In the genomic region with DNA sequence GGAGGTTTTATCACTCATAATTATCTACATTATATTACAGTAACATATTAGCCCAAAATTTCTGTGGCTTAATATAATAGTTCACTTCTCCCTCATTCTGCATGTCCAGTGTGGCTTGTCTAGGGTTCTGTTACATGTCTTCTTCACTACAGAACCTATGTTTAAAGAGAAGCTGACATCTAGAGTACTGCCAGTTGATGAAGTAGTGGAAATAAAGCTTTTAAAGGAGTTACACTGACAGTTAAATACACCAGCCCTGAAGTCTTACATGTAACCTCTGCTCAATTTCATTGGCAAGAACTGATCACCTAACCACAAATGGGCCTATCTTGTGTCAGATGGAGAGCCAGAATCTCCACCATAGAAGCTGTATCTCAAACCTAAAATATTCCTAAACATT, we compare ENCODE assay signal across 16 cellular contexts. TPM values are rescaled to one million over a fixed set of nuclear protein-coding genes. Genes with fewer than 3 reads are reported as not detected.
DNase-seq lines count a peak whose midpoint lies in the region; ATAC-seq and TF ChIP-seq lines count a peak whose summit lies in the region.
"Had no signal": no experiment of that assay in that cellular context is flagged by ENCODE, and none has a peak within 500 bp of the region (broad histone marks: within the 10 kb centered on the region; RNA-seq: fewer than 3 reads in every experiment).

No MANE protein-coding gene starts in this region.

- H3K27ac Mint-ChIP-seq in T-helper 2 cell treated with Interferon-gamma antibody and Interleukin-4, amounts not matched to agents 5 μg/mL and 100 μg/mL, for 36 hours: peak overlapping the region; percentile 15
- H3K27ac Mint-ChIP-seq: HFFc6 had no signal

- H3K4me3 ChIP-seq in fibroblast of the aortic adventitia (ENCODE audit: low read depth, low read length): no peak overlapping the region
- H3K4me3 ChIP-seq in muscle layer of colon (ENCODE audit: low read depth in 1 of 2, low read length in 2 of 2): no peak overlapping the region
- H3K4me3 ChIP-seq: BLaER1 had no signal

- H3K27ac ChIP-seq in muscle layer of colon (ENCODE audit: low read depth, low read length): peak overlapping the region; percentile 66
- H3K27ac ChIP-seq: BLaER1 had no signal

- H3K4me1 Mint-ChIP-seq in T-helper 2 cell treated with Interferon-gamma antibody and Interleukin-4, amounts not matched to agents 5 μg/mL and 100 μg/mL, for 36 hours (ENCODE audit: low read depth): peaks cover 72% of the 10 kb centered on the region

- H3K4me1 ChIP-seq in muscle layer of colon (ENCODE audit: insufficient read depth, low read length): peaks cover 43% of the 10 kb centered on the region
- H3K4me1 ChIP-seq: Caco-2 had no signal

- no peaks in the 10 kb centered on the region for H3K36me3 ChIP-seq in muscle layer of colon (ENCODE audit: insufficient read depth, low read length)
- H3K36me3 ChIP-seq: BLaER1 had no signal

- H3K4me3 Mint-ChIP-seq in T-helper 2 cell treated with Interferon-gamma antibody and Interleukin-4, amounts not matched to agents 5 μg/mL and 100 μg/mL, for 36 hours: no peak overlapping the region
- H3K4me3 Mint-ChIP-seq: HFFc6 had no signal

- H3K27me3 ChIP-seq in muscle layer of colon (ENCODE audit: control insufficient read depth in 1 of 2, insufficient read depth in 2 of 2, low read length in 2 of 2): no peaks in the 10 kb centered on the region
- H3K27me3 ChIP-seq: BLaER1 had no signal

- no peaks in the 10 kb centered on the region for H3K9me3 Mint-ChIP-seq in T-helper 2 cell treated with Interferon-gamma antibody and Interleukin-4, amounts not matched to agents 5 μg/mL and 100 μg/mL, for 36 hours
- H3K9me3 Mint-ChIP-seq: CD8-positive, alpha-beta memory T cell; HFFc6 had no signal

- H3K9ac ChIP-seq in muscle layer of colon (ENCODE audit: low read length): no peak overlapping the region
- H3K9ac ChIP-seq: BLaER1 had no signal

- no peak for ATAC-seq in HG03457 (IDR thresholded peaks at IDR 0.05; ENCODE audit: unreplicated experiment)
- no peak for ATAC-seq in GM18519 (IDR thresholded peaks at IDR 0.05; ENCODE audit: low FRiP score, unreplicated experiment)

- peaks cover 49% of the 10 kb centered on the region for H3K36me3 Mint-ChIP-seq in T-helper 2 cell treated with Interferon-gamma antibody and Interleukin-4, amounts not matched to agents 5 μg/mL and 100 μg/mL, for 36 hours (ENCODE audit: low read depth)

- DNase-seq in T-helper 2 cell treated with Interferon-gamma antibody and Interleukin-4, amounts not matched to agents 5 μg/mL and 100 μg/mL, for 36 hours (ENCODE audit: low spot score): no peak
- DNase-seq in T-helper 2 cell: no peak
- peak; percentile 24 for DNase-seq in fibroblast of the aortic adventitia (ENCODE audit: low read depth)
- no peak for DNase-seq in NCI-H82 treated with DMSO at 0.1 percent for 48 hours (lab: John Stamatoyannopoulos, UW; ENCODE audit: unreplicated experiment)
- DNase-seq: 8988T; AML-193; Caco-2; CD8-positive, alpha-beta memory T cell; DMS53; GF-D8; HCEC 1CT; HFFc6 had no signal

- no peaks in the 10 kb centered on the region for H3K27me3 Mint-ChIP-seq in T-helper 2 cell treated with Interferon-gamma antibody and Interleukin-4, amounts not matched to agents 5 μg/mL and 100 μg/mL, for 36 hours (ENCODE audit: low read depth)
- H3K27me3 Mint-ChIP-seq: CD8-positive, alpha-beta memory T cell had no signal

- no peak for TF ChIP-seq CTCF in fibroblast of the aortic adventitia (IDR thresholded peaks at IDR 0.05; ENCODE audit: insufficient read depth, low read length)

- H3K9me3 ChIP-seq in muscle layer of colon (ENCODE audit: low read length): no peaks in the 10 kb centered on the region
- H3K9me3 ChIP-seq: BLaER1, Caco-2 had no signal

RNA-seq across cellular contexts. Expression of gene RPS6KA5, which starts 32.9 kb away (rescaled TPM):
- 5.0 and 8.0 TPM in 2 replicates for total RNA-seq in fibroblast of the aortic adventitia (ENCODE audit: low replicate concordance)
